8 cellular contexts compared by ENCODE assay signal in genomic region chrX:3713937-3714434, GRCh38. TPM values are rescaled to one million over a fixed set of nuclear protein-coding genes. Genes with fewer than 3 reads are reported as not detected.
DNase-seq lines count a peak whose midpoint lies in the region; ATAC-seq and TF ChIP-seq lines count a peak whose summit lies in the region.

No MANE protein-coding gene starts in this region.

- POLR2A ChIA-PET in AG04449 (lab: Yijun Ruan, JAX) = no interaction called here

- intact Hi-C loops in body of pancreas (cut with DNase I) = no loop called here

- H3K4me1 ChIP-seq in body of pancreas = no peaks in the 10 kb centered on the region
- no peaks in the 10 kb centered on the region for H3K4me1 ChIP-seq in mesodermal cell (ENCODE audit: control insufficient read depth, insufficient read depth, low read length, poor library complexity, severe bottlenecking)

- no peak for TF ChIP-seq POLR2A in body of pancreas (IDR thresholded peaks at IDR 0.05)

- WGBS in body of pancreas, 2 donors = 2 to 46% methylated on average over 4 to 14 of the region's 15 CpGs
- 0 to 10% methylated on average over 2 of the region's 15 CpGs for whole genome bisulfite sequencing in mesodermal cell (ENCODE audit: insufficient coverage in 2 of 2), 2 experiments

- no peak for TF ChIP-seq CTCF in AG04449 (IDR thresholded peaks at IDR 0.05; ENCODE audit: insufficient read depth, low read length, missing control alignments)
- TF ChIP-seq CTCF in body of pancreas (IDR thresholded peaks at IDR 0.05) = no peak

- H3K4me3 ChIP-seq in AG04449 (ENCODE audit: low read depth, low read length) = peak overlapping the region; percentile 61
- peak overlapping the region; percentile 4 to 41 for H3K4me3 ChIP-seq in body of pancreas
- H3K4me3 ChIP-seq in mesodermal cell (ENCODE audit: extremely low read depth, insufficient read depth, low read length, poor library complexity, severe bottlenecking) = peak overlapping the region; percentile 53

- H3K27ac ChIP-seq in body of pancreas = peak overlapping the region in 3 of 4 donors; percentile 40 to 66 (median 58)
- H3K27ac ChIP-seq in mesodermal cell (ENCODE audit: low read depth, low read length, severe bottlenecking) = no peak overlapping the region

- no peaks in the 10 kb centered on the region for H3K27me3 ChIP-seq in body of pancreas

- H3K36me3 ChIP-seq in body of pancreas (replicated peaks in 1 of 2; ENCODE audit: insufficient read depth in 1 of 2, low read depth in 2 of 2) = no peaks in the 10 kb centered on the region
- H3K36me3 ChIP-seq in mesodermal cell (ENCODE audit: control insufficient read depth, insufficient read depth, low read length) = no peaks in the 10 kb centered on the region

- ATAC-seq in HG02938 (IDR thresholded peaks at IDR 0.05; ENCODE audit: unreplicated experiment) (peak; percentile 0), body of pancreas (no peak), GM18868 (IDR thresholded peaks at IDR 0.05; ENCODE audit: unreplicated experiment) (no peak), HG03565 (IDR thresholded peaks at IDR 0.05; ENCODE audit: unreplicated experiment) (no peak)

- H3K9me3 ChIP-seq in body of pancreas = no peaks in the 10 kb centered on the region
- H3K9me3 ChIP-seq in mesodermal cell (ENCODE audit: control insufficient read depth, low read length) = peaks cover 5% of the 10 kb centered on the region

- CTCF ChIA-PET in AG04449 (lab: Yijun Ruan, JAX) = no interaction called here

- no peak for DNase-seq in AG04449 (ENCODE audit: low read depth, low spot score)
- peak in 2 of 4 donors; percentile 10 to 21 for DNase-seq in body of pancreas
- no peak for DNase-seq in NOMO-1 (lab: John Stamatoyannopoulos, UW; ENCODE audit: unreplicated experiment in 2 of 2)
- DNase-seq in retina = no peak

RNA-seq across cellular contexts. Expression of gene PRKX, which starts 0.5 kb away (rescaled TPM):
- 10 to 100 TPM in 1 of 2 donors, 1 to 10 TPM in 1; 8.6 to 11.2 TPM for total RNA-seq in body of pancreas
- 21.0 TPM for polyA plus RNA-seq in mesodermal cell (2013, experiment 1 of 2)
- polyA plus RNA-seq in mesodermal cell (2013, experiment 2 of 2) = 17.4 TPM
